In the genomic region with DNA sequence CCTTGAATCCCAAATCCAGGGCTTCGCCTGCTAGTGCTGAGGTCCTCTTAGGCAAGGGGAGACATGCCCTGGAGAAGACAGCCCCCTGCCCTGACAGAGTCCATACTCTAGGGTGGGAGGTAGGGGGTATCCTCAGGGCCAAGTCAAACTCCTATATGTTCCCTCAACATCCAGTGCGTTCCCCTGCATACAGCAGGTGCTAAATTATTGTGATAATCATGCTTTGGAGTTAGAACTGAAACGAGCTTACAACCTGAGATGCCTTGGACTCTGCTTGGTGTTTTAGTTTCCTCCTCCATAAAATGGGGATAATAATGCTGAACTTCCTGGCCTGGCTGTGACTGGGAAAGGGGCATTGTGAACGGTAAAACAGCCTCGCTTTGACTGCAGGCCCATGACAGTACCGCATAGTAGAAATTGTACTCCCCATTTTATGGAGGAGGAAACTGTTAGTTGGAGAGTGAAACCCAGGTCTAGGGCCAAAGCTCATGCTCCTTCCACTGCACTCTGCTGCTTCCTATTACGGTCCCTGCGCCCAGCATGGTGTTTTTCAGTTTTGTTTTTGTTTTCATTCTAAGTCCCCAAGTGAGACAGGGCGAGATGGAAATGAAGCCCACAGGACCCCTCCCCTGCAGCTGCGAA, we compare ENCODE assay signal across 15 cellular contexts.
DNase-seq lines count a peak whose midpoint lies in the region; FAIRE-seq and TF ChIP-seq lines count a peak whose summit lies in the region.
"Had no signal": no experiment of that assay in that cellular context is flagged by ENCODE, and none has a peak within 500 bp of the region (broad histone marks: within the 10 kb centered on the region; RNA-seq: fewer than 3 reads in every experiment).

No MANE protein-coding gene starts in this region.

- TF ChIP-seq POLR2A in endothelial cell of umbilical vein (IDR thresholded peaks at IDR 0.05; ENCODE audit: low read depth, low read length), result no peak

- no peaks in the 10 kb centered on the region for H3K9me3 ChIP-seq in endothelial cell of umbilical vein (replicated peaks; ENCODE audit: control insufficient read depth, insufficient read depth, low read length)
- no peaks in the 10 kb centered on the region for H3K9me3 ChIP-seq in neural progenitor cell (ENCODE audit: low read depth)
- no peaks in the 10 kb centered on the region for H3K9me3 ChIP-seq in colonic mucosa
- H3K9me3 ChIP-seq: HAP-1, Peyer's patch had no signal

- no peak for FAIRE-seq in endothelial cell of umbilical vein (lab: Jason Lieb, UNC)

- H3K9me3 Mint-ChIP-seq in activated naive CD4-positive, alpha-beta T cell treated with anti-CD3 and anti-CD28 coated beads, Interleukin-2, amount 10 ng/mL, durations not matched to agents 7 days and 5 days, result no peaks in the 10 kb centered on the region
- no peaks in the 10 kb centered on the region for H3K9me3 Mint-ChIP-seq in neural progenitor cell

- TF ChIP-seq CTCF in endothelial cell of umbilical vein (IDR thresholded peaks at IDR 0.05; ENCODE audit: extremely low read depth in 1 of 2, insufficient read depth in 1 of 2, low read depth in 1 of 2, low read length in 2 of 2) (no peak), neural progenitor cell (IDR thresholded peaks at IDR 0.05) (no peak), colonic mucosa (IDR thresholded peaks at IDR 0.05) (no peak)

- no peak overlapping the region for H3K4me3 Mint-ChIP-seq in activated naive CD4-positive, alpha-beta T cell treated with anti-CD3 and anti-CD28 coated beads, Interleukin-2, amount 10 ng/mL, durations not matched to agents 7 days and 5 days
- H3K4me3 Mint-ChIP-seq in neural progenitor cell, result no peak overlapping the region

- intact Hi-C loops in endothelial cell of umbilical vein (cut with micrococcal nuclease) (no loop called here), colonic mucosa (cut with DNase I) (loop anchor here (10.0 kb wide), 1 partner anchor 268 kb away; no protein-coding TSS in a partner anchor)

- BruUV-seq in endothelial cell of umbilical vein (replicated peaks; lab: Mats Ljungman, UMichigan), result no TSS peak

- peaks cover 4% of the 10 kb centered on the region for H3F3A ChIP-seq in neural progenitor cell (ENCODE audit: low read depth)

- H3K4me1 ChIP-seq in endothelial cell of umbilical vein (ENCODE audit: control insufficient read depth, extremely low read depth, insufficient read depth, low read length), result peaks cover 8% of the 10 kb centered on the region
- H3K4me1 ChIP-seq in neural progenitor cell, result peaks cover 9% of the 10 kb centered on the region
- H3K4me1 ChIP-seq in colonic mucosa, result peaks cover 10% of the 10 kb centered on the region

- no peaks in the 10 kb centered on the region for H3K9me1 ChIP-seq in endothelial cell of umbilical vein (replicated peaks; ENCODE audit: control insufficient read depth, extremely low read depth, insufficient read depth, low read length)

- dilution Hi-C loops in endothelial cell of umbilical vein (cut with MboI; ENCODE audit: extremely low pct_ligation_motif_present, low sequenced_read_pairs), result no loop called here

- H3K27me3 ChIP-seq in endothelial cell of umbilical vein (ENCODE audit: control insufficient read depth in 2 of 2, insufficient read depth in 2 of 2, low read length in 2 of 2) (no peaks in the 10 kb centered on the region), neural progenitor cell (no peaks in the 10 kb centered on the region), colonic mucosa (no peaks in the 10 kb centered on the region)
- H3K27me3 ChIP-seq: Peyer's patch had no signal

- H3K9ac ChIP-seq in endothelial cell of umbilical vein (replicated peaks; ENCODE audit: extremely low read depth, insufficient read depth, low read length), result no peak overlapping the region
- H3K9ac ChIP-seq in neural progenitor cell, result no peak overlapping the region
- H3K9ac ChIP-seq in colonic mucosa (ENCODE audit: low read depth in 2 of 2, low read length in 2 of 2), result no peak overlapping the region

- H4K20me1 ChIP-seq in endothelial cell of umbilical vein (replicated peaks; ENCODE audit: control insufficient read depth, extremely low read depth, insufficient read depth, low read length), result no peaks in the 10 kb centered on the region
- no peaks in the 10 kb centered on the region for H4K20me1 ChIP-seq in neural progenitor cell (ENCODE audit: low read depth)

- CTCF ChIA-PET in activated naive CD4-positive, alpha-beta T cell treated with anti-CD3 and anti-CD28 coated beads, Interleukin-2, amount 10 ng/mL, durations not matched to agents 7 days and 5 days (lab: Charles Lee), result no interaction called here
- CTCF ChIA-PET in endothelial cell of umbilical vein (lab: Charles Lee), result interaction anchor here (1.2 to 1.8 kb wide), 4 partner anchors 8 to 162 kb away, joined by 3 to 5 read pairs (median 4); partner anchors contain the start of gene VEGFA

- H3K79me2 ChIP-seq in endothelial cell of umbilical vein (ENCODE audit: control insufficient read depth, insufficient read depth, low read length) (no peaks in the 10 kb centered on the region), neural progenitor cell (ENCODE audit: low read depth) (no peaks in the 10 kb centered on the region)

- H3K27me3 Mint-ChIP-seq in activated naive CD4-positive, alpha-beta T cell treated with anti-CD3 and anti-CD28 coated beads, Interleukin-2, amount 10 ng/mL, durations not matched to agents 7 days and 5 days, result peaks cover 31% of the 10 kb centered on the region
- H3K27me3 Mint-ChIP-seq in neural progenitor cell (ENCODE audit: insufficient read depth, low read depth), result peaks cover 2% of the 10 kb centered on the region

- H3K4me3 ChIP-seq in endothelial cell of umbilical vein (replicated peaks in 1 of 3; ENCODE audit: insufficient read depth in 1 of 3, low read depth in 1 of 3, low read length in 3 of 3) (no peak overlapping the region), neural progenitor cell (no peak overlapping the region), colonic mucosa (no peak overlapping the region)
- H3K4me3 ChIP-seq: HAP-1, Peyer's patch had no signal

- H3K27ac ChIP-seq in endothelial cell of umbilical vein (ENCODE audit: insufficient read depth, low read depth, low read length) (no peak overlapping the region), neural progenitor cell (no peak overlapping the region), colonic mucosa (no peak overlapping the region)

- H2AFZ ChIP-seq in endothelial cell of umbilical vein (ENCODE audit: low read depth, low read length), result peak overlapping the region; percentile 23
- H2AFZ ChIP-seq in neural progenitor cell (replicated peaks), result peak overlapping the region; percentile 17

- POLR2A ChIA-PET in endothelial cell of umbilical vein (lab: Charles Lee), result no interaction called here

- H3K36me3 ChIP-seq in endothelial cell of umbilical vein (ENCODE audit: control insufficient read depth in 2 of 2, extremely low read depth in 1 of 2, insufficient read depth in 2 of 2, low read length in 2 of 2), result no peaks in the 10 kb centered on the region
- H3K36me3 ChIP-seq in neural progenitor cell, result no peaks in the 10 kb centered on the region
- no peaks in the 10 kb centered on the region for H3K36me3 ChIP-seq in colonic mucosa
- H3K36me3 ChIP-seq: HAP-1, Peyer's patch had no signal

- H3K4me1 Mint-ChIP-seq in activated naive CD4-positive, alpha-beta T cell treated with anti-CD3 and anti-CD28 coated beads, Interleukin-2, amount 10 ng/mL, durations not matched to agents 7 days and 5 days, result peaks cover 12% of the 10 kb centered on the region
- H3K4me1 Mint-ChIP-seq in neural progenitor cell, result peaks cover 19% of the 10 kb centered on the region

- H3K36me3 Mint-ChIP-seq in activated naive CD4-positive, alpha-beta T cell treated with anti-CD3 and anti-CD28 coated beads, Interleukin-2, amount 10 ng/mL, durations not matched to agents 7 days and 5 days, result no peaks in the 10 kb centered on the region
- no peaks in the 10 kb centered on the region for H3K36me3 Mint-ChIP-seq in neural progenitor cell

- no peak overlapping the region for H3K4me2 ChIP-seq in endothelial cell of umbilical vein (ENCODE audit: insufficient read depth, low read length)
- no peak overlapping the region for H3K4me2 ChIP-seq in neural progenitor cell

- peak; percentile 10 for DNase-seq in activated naive CD4-positive, alpha-beta T cell treated with anti-CD3 and anti-CD28 coated beads, Interleukin-2, amount 10 ng/mL, durations not matched to agents 7 days and 5 days
- no peak for DNase-seq in activated naive CD4-positive, alpha-beta T cell (lab: John Stamatoyannopoulos, UW)
- DNase-seq in endothelial cell of umbilical vein (ENCODE audit: low read depth, low spot score) (no peak), neural progenitor cell (ENCODE audit: low spot score) (no peak), SK-N-DZ (ENCODE audit: low spot score) (no peak), AG08396 (ENCODE audit: low spot score) (no peak), colonic mucosa (no peak), NCI-H2081 (lab: John Stamatoyannopoulos, UW) (no peak)
- DNase-seq: C1 segment of cervical spinal cord, COR-L47, NCI-H1436, NCI-H2029 treated with DMSO at 0.1 percent for 48 hours, NCI-H510A treated with DMSO at 0.1 percent for 48 hours had no signal

- H3K27ac Mint-ChIP-seq in activated naive CD4-positive, alpha-beta T cell treated with anti-CD3 and anti-CD28 coated beads, Interleukin-2, amount 10 ng/mL, durations not matched to agents 7 days and 5 days, result no peak overlapping the region
- H3K27ac Mint-ChIP-seq in neural progenitor cell, result peak overlapping the region; percentile 50

TF ChIP-seq in endothelial cell of umbilical vein, 7 proteins besides CTCF, POLR2A, EP300 and RAD21:
- TF ChIP-seq FOS (IDR thresholded peaks at IDR 0.05; ENCODE audit: borderline replicate concordance, insufficient read depth, low read length) (no peak), POLR2AphosphoS5 (IDR thresholded peaks at IDR 0.05; ENCODE audit: insufficient read depth, low read depth, low read length) (no peak)
